Comparison of ENCODE assay signal across 1 cellular context in genomic region chr7:55961994-55962393, GRCh38.
TF ChIP-seq lines count a peak whose summit lies in the region.

No MANE protein-coding gene starts in this region.

TF ChIP-seq in K562, 482 proteins besides CTCF, POLR2A, EP300 and RAD21:
- no peak for TF ChIP-seq PML (IDR thresholded peaks at IDR 0.05; ENCODE audit: low read length)
- TF ChIP-seq ERF (CRISPR knock-in tag; IDR thresholded peaks at IDR 0.05) = no peak
- TF ChIP-seq SMARCA5 (IDR thresholded peaks at IDR 0.05) = no peak
- TF ChIP-seq DEAF1 (CRISPR knock-in tag; IDR thresholded peaks at IDR 0.05) = no peak
- TF ChIP-seq FOXJ3 (CRISPR knock-in tag; IDR thresholded peaks at IDR 0.05) = no peak
- TF ChIP-seq ZC3H4 (CRISPR knock-in tag; IDR thresholded peaks at IDR 0.05; ENCODE audit: borderline replicate concordance) = no peak
- TF ChIP-seq TCFL5 (CRISPR knock-in tag; conservative IDR thresholded peaks at IDR 0.05) = no peak
- TF ChIP-seq, protein P1, sequence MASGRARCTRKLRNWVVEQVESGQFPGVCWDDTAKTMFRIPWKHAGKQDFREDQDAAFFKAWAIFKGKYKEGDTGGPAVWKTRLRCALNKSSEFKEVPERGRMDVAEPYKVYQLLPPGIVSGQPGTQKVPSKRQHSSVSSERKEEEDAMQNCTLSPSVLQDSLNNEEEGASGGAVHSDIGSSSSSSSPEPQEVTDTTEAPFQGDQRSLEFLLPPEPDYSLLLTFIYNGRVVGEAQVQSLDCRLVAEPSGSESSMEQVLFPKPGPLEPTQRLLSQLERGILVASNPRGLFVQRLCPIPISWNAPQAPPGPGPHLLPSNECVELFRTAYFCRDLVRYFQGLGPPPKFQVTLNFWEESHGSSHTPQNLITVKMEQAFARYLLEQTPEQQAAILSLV (tag; IDR thresholded peaks at IDR 0.05) = no peak
